1 cellular context compared by ENCODE assay signal in genomic region chr19:45311640-45312039, GRCh38.
TF ChIP-seq lines count a peak whose summit lies in the region.

No MANE protein-coding gene starts in this region.

TF ChIP-seq in GM23338, 12 proteins besides CTCF, POLR2A, EP300 and RAD21:
- TF ChIP-seq EZH2phosphoT487 (IDR thresholded peaks at IDR 0.05; ENCODE audit: unreplicated experiment) (no peak), EZH2 (IDR thresholded peaks at IDR 0.05; ENCODE audit: low read depth, unreplicated experiment) (no peak), ZNF462 (CRISPR knock-in tag; IDR thresholded peaks at IDR 0.05) (no peak), ETS1 (IDR thresholded peaks at IDR 0.05) (no peak), POLR2AphosphoS5 (IDR thresholded peaks at IDR 0.05; ENCODE audit: low read depth) (no peak), REST (IDR thresholded peaks at IDR 0.05; ENCODE audit: unreplicated experiment) (no peak)
